ENCODE assay signal across 2 cellular contexts in the genomic region with DNA sequence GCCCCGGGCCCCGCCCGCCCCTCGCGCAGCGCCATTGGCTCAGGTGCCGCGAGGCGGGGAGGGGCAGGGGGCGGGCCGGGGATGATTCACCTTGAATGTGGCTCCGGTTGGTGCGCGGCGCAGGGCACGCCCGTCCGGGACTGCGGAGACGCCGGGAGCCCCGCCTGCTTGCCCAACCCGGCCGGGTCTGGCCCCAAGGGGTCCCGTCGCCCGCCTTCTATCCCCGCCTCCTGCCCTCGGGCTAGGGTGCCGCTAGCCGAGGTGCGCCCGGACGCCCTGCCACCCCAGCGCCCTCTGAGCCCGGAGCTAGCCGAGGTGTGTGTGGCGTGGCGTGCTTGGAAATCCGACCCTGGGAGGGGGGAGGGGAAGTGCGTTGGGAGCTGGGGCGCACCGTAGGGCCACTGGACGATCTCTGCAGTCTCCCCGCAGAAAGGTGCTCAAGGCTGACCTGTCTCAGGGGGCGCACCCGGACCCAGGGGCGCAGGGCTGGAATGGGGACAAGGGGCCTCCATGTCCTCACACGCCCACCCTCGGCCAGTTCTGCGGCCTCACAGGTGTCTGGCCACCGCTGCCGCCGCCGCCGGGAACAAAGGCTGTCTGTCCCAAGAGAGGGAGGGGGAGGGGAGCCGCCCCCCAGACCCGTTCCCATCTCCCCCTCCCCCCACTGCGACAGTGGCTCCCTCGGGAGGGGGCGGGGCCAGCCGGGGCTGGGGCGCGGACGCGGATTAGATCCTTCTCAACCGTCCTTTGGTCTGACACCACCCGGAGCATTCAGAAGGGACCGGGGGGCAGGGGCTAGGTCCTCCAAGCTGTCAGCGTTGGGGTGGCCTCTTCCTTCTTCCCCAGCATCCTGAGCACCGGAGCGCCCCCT.
TF ChIP-seq lines count a peak whose summit lies in the region.

No MANE protein-coding gene starts in this region.

TF ChIP-seq in HEK293, 187 proteins besides CTCF, POLR2A, EP300 and RAD21 (continued from another document and continues in another):
- TF ChIP-seq, protein P1, sequence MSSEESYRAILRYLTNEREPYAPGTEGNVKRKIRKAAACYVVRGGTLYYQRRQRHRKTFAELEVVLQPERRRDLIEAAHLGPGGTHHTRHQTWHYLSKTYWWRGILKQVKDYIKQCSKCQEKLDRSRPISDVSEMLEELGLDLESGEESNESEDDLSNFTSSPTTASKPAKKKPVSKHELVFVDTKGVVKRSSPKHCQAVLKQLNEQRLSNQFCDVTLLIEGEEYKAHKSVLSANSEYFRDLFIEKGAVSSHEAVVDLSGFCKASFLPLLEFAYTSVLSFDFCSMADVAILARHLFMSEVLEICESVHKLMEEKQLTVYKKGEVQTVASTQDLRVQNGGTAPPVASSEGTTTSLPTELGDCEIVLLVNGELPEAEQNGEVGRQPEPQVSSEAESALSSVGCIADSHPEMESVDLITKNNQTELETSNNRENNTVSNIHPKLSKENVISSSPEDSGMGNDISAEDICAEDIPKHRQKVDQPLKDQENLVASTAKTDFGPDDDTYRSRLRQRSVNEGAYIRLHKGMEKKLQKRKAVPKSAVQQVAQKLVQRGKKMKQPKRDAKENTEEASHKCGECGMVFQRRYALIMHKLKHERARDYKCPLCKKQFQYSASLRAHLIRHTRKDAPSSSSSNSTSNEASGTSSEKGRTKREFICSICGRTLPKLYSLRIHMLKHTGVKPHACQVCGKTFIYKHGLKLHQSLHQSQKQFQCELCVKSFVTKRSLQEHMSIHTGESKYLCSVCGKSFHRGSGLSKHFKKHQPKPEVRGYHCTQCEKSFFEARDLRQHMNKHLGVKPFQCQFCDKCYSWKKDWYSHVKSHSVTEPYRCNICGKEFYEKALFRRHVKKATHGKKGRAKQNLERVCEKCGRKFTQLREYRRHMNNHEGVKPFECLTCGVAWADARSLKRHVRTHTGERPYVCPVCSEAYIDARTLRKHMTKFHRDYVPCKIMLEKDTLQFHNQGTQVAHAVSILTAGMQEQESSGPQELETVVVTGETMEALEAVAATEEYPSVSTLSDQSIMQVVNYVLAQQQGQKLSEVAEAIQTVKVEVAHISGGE (tag by site-specific recombination; conservative IDR thresholded peaks at IDR 0.05; ENCODE audit: low read depth), result no peak
- TF ChIP-seq YY1 (tag by site-specific recombination; IDR thresholded peaks at IDR 0.05), result no peak
- TF ChIP-seq GLIS2 (tag by site-specific recombination; IDR thresholded peaks at IDR 0.05), result peak; percentile 73
- TF ChIP-seq ZNF670 (tag by site-specific recombination; IDR thresholded peaks at IDR 0.05; ENCODE audit: low read depth), result no peak
- TF ChIP-seq ZNF473 (tag by site-specific recombination; IDR thresholded peaks at IDR 0.05), result no peak
- TF ChIP-seq GLI4 (tag by site-specific recombination; IDR thresholded peaks at IDR 0.05), result peak; percentile 50; the same call in 1 of the 2 replicates
- TF ChIP-seq, protein P2, sequence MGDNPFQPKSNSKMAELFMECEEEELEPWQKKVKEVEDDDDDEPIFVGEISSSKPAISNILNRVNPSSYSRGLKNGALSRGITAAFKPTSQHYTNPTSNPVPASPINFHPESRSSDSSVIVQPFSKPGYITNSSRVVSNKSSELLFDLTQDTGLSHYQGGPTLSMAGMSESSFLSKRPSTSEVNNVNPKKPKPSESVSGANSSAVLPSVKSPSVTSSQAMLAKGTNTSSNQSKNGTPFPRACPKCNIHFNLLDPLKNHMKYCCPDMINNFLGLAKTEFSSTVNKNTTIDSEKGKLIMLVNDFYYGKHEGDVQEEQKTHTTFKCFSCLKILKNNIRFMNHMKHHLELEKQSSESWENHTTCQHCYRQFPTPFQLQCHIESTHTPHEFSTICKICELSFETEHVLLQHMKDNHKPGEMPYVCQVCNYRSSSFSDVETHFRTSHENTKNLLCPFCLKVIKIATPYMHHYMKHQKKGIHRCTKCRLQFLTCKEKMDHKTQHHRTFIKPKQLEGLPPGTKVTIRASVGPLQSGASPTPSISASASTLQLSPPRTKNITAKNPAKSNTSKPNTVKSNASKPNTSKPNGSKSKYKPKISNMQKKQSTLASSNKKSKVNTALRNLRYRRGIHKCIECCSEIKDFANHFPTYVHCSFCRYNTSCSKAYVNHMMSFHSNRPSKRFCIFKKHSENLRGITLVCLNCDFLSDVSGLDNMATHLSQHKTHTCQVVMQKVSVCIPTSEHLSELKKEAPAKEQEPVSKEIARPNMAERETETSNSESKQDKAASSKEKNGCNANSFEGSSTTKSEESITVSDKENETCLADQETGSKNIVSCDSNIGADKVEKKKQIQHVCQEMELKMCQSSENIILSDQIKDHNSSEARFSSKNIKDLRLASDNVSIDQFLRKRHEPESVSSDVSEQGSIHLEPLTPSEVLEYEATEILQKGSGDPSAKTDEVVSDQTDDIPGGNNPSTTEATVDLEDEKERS (tag by site-specific recombination; IDR thresholded peaks at IDR 0.05), result no peak
- no peak for TF ChIP-seq ZNF792 (tag by site-specific recombination; IDR thresholded peaks at IDR 0.05)
- TF ChIP-seq YY2 (tag by site-specific recombination; IDR thresholded peaks at IDR 0.05), result no peak
- TF ChIP-seq, protein P3, sequence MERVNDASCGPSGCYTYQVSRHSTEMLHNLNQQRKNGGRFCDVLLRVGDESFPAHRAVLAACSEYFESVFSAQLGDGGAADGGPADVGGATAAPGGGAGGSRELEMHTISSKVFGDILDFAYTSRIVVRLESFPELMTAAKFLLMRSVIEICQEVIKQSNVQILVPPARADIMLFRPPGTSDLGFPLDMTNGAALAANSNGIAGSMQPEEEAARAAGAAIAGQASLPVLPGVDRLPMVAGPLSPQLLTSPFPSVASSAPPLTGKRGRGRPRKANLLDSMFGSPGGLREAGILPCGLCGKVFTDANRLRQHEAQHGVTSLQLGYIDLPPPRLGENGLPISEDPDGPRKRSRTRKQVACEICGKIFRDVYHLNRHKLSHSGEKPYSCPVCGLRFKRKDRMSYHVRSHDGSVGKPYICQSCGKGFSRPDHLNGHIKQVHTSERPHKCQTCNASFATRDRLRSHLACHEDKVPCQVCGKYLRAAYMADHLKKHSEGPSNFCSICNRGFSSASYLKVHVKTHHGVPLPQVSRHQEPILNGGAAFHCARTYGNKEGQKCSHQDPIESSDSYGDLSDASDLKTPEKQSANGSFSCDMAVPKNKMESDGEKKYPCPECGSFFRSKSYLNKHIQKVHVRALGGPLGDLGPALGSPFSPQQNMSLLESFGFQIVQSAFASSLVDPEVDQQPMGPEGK (tag by site-specific recombination; IDR thresholded peaks at IDR 0.05), result peak; percentile 88
- peak; percentile 86 for TF ChIP-seq ZNF777 (tag by site-specific recombination; IDR thresholded peaks at IDR 0.05; ENCODE audit: borderline replicate concordance)
- TF ChIP-seq, protein P4, sequence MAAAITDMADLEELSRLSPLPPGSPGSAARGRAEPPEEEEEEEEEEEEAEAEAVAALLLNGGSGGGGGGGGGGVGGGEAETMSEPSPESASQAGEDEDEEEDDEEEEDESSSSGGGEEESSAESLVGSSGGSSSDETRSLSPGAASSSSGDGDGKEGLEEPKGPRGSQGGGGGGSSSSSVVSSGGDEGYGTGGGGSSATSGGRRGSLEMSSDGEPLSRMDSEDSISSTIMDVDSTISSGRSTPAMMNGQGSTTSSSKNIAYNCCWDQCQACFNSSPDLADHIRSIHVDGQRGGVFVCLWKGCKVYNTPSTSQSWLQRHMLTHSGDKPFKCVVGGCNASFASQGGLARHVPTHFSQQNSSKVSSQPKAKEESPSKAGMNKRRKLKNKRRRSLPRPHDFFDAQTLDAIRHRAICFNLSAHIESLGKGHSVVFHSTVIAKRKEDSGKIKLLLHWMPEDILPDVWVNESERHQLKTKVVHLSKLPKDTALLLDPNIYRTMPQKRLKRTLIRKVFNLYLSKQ (tag by site-specific recombination; IDR thresholded peaks at IDR 0.05; ENCODE audit: borderline replicate concordance), result no peak

TF ChIP-seq in neural cell, 6 proteins besides CTCF, POLR2A, EP300 and RAD21 (continued from another document):
- TF ChIP-seq, protein P5, sequence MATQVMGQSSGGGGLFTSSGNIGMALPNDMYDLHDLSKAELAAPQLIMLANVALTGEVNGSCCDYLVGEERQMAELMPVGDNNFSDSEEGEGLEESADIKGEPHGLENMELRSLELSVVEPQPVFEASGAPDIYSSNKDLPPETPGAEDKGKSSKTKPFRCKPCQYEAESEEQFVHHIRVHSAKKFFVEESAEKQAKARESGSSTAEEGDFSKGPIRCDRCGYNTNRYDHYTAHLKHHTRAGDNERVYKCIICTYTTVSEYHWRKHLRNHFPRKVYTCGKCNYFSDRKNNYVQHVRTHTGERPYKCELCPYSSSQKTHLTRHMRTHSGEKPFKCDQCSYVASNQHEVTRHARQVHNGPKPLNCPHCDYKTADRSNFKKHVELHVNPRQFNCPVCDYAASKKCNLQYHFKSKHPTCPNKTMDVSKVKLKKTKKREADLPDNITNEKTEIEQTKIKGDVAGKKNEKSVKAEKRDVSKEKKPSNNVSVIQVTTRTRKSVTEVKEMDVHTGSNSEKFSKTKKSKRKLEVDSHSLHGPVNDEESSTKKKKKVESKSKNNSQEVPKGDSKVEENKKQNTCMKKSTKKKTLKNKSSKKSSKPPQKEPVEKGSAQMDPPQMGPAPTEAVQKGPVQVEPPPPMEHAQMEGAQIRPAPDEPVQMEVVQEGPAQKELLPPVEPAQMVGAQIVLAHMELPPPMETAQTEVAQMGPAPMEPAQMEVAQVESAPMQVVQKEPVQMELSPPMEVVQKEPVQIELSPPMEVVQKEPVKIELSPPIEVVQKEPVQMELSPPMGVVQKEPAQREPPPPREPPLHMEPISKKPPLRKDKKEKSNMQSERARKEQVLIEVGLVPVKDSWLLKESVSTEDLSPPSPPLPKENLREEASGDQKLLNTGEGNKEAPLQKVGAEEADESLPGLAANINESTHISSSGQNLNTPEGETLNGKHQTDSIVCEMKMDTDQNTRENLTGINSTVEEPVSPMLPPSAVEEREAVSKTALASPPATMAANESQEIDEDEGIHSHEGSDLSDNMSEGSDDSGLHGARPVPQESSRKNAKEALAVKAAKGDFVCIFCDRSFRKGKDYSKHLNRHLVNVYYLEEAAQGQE (IDR thresholded peaks at IDR 0.05; ENCODE audit: borderline replicate concordance), result no peak
- TF ChIP-seq SMC3 (conservative IDR thresholded peaks at IDR 0.05; ENCODE audit: poor library complexity) (no peak), EZH2 (IDR thresholded peaks at IDR 0.05; ENCODE audit: borderline replicate concordance, insufficient read depth, low read length, poor library complexity, severe bottlenecking) (no peak), TAF1 (IDR thresholded peaks at IDR 0.05; ENCODE audit: low read depth) (no peak)
